ENCODE assay signal across 15 cellular contexts in the genomic region with DNA sequence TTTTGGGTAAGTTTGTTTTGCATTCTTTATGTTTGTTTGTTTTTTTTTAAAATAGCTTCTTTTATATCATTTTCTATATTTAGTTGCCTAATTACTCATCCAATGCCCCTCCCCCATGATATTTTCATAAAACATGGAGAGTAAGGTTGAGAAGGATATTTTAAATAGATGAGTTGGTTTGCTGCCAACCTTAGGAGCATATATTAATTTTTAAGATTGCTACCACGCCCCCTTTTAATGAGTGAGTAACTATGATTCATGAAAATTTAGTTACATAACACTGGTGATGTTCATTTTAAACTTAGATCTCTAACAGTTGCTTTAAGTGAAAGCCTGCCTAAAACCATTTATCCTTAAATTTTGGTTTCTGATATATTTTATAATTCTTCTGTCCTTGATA. TPM values are rescaled to one million over a fixed set of nuclear protein-coding genes. Genes with fewer than 3 reads are reported as not detected.
DNase-seq lines count a peak whose midpoint lies in the region; ATAC-seq and TF ChIP-seq lines count a peak whose summit lies in the region.
"Had no signal": no experiment of that assay in that cellular context is flagged by ENCODE, and none has a peak within 500 bp of the region (broad histone marks: within the 10 kb centered on the region; RNA-seq: fewer than 3 reads in every experiment).

No MANE protein-coding gene starts in this region.

- H3K4me1 Mint-ChIP-seq in activated CD8-positive, alpha-beta memory T cell treated with anti-CD3 and anti-CD28 coated beads, Interleukin-2, amount 10 ng/mL, durations not matched to agents 7 days and 5 days, result peaks cover 42% of the 10 kb centered on the region

- H3K27me3 Mint-ChIP-seq in activated CD8-positive, alpha-beta memory T cell treated with anti-CD3 and anti-CD28 coated beads, Interleukin-2, amount 10 ng/mL, durations not matched to agents 7 days and 5 days, result no peaks in the 10 kb centered on the region

- H3K4me3 ChIP-seq in PC-3 (ENCODE audit: low read length) (no peak overlapping the region), mammary epithelial cell (replicated peaks in 1 of 3; ENCODE audit: insufficient read depth in 1 of 3, low read depth in 2 of 3, low read length in 3 of 3) (no peak overlapping the region), sigmoid colon (no peak overlapping the region)
- H3K4me3 ChIP-seq: PC-9, upper lobe of left lung had no signal

- no peaks in the 10 kb centered on the region for H3K79me2 ChIP-seq in PC-3 (ENCODE audit: low read length)
- H3K79me2 ChIP-seq in mammary epithelial cell (ENCODE audit: insufficient read depth, low read length), result no peaks in the 10 kb centered on the region

- H3K9me3 ChIP-seq in PC-3 (ENCODE audit: low read length) (no peaks in the 10 kb centered on the region), mammary epithelial cell (replicated peaks; ENCODE audit: insufficient read depth, low read length) (no peaks in the 10 kb centered on the region), sigmoid colon (no peaks in the 10 kb centered on the region)
- H3K9me3 ChIP-seq: upper lobe of left lung had no signal

- peak overlapping the region; percentile 11 for H3K4me3 Mint-ChIP-seq in activated CD8-positive, alpha-beta memory T cell treated with anti-CD3 and anti-CD28 coated beads, Interleukin-2, amount 10 ng/mL, durations not matched to agents 7 days and 5 days

- no TSS peak for BruUV-seq in PC-3 (replicated peaks; lab: Mats Ljungman, UMichigan)
- no TSS peak for BruUV-seq in mammary epithelial cell (replicated peaks; lab: Mats Ljungman, UMichigan)

- TF ChIP-seq POLR2A in sigmoid colon (IDR thresholded peaks at IDR 0.05), result no peak

- no peak for ATAC-seq in activated CD8-positive, alpha-beta memory T cell treated with anti-CD3 and anti-CD28 coated beads, Interleukin-2, amount 10 ng/mL, durations not matched to agents 7 days and 5 days
- ATAC-seq in PC-3, result peak; percentile 65
- peak; percentile 52 for ATAC-seq in omental fat pad (ENCODE audit: low FRiP score)

- 7% methylated on average over 1 of the region's 1 CpG for WGBS in mammary epithelial cell (ENCODE audit: low coverage, missing lambda C conversion rate)
- 92 to 94% methylated on average over 1 of the region's 1 CpG for WGBS in sigmoid colon, 2 donors

- H3K4me1 ChIP-seq in PC-3 (ENCODE audit: insufficient read depth, low read length) (peaks cover 22% of the 10 kb centered on the region), mammary epithelial cell (ENCODE audit: insufficient read depth, low read length) (peaks cover 18% of the 10 kb centered on the region), sigmoid colon (no peaks in the 10 kb centered on the region)
- H3K4me1 ChIP-seq: upper lobe of left lung had no signal

- no peak overlapping the region for H3K4me2 ChIP-seq in PC-3 (ENCODE audit: low read length)
- no peak overlapping the region for H3K4me2 ChIP-seq in mammary epithelial cell (ENCODE audit: insufficient read depth, low read depth, low read length)
- H3K4me2 ChIP-seq: PC-9 had no signal

- no peaks in the 10 kb centered on the region for H3F3A ChIP-seq in PC-3 (ENCODE audit: low read length, unreplicated experiment)

- H4K20me1 ChIP-seq in PC-3 (ENCODE audit: low read length) (no peaks in the 10 kb centered on the region), mammary epithelial cell (ENCODE audit: insufficient read depth, low read length) (no peaks in the 10 kb centered on the region)

- H3K27ac ChIP-seq in PC-3 (ENCODE audit: low read length) (no peak overlapping the region), mammary epithelial cell (ENCODE audit: insufficient read depth, low read depth, low read length) (no peak overlapping the region), sigmoid colon (no peak overlapping the region)
- H3K27ac ChIP-seq: PC-9, upper lobe of left lung had no signal

- no peak for TF ChIP-seq EP300 in sigmoid colon (IDR thresholded peaks at IDR 0.05)

- H3K9me3 Mint-ChIP-seq in activated CD8-positive, alpha-beta memory T cell treated with anti-CD3 and anti-CD28 coated beads, Interleukin-2, amount 10 ng/mL, durations not matched to agents 7 days and 5 days (ENCODE audit: low read depth), result no peaks in the 10 kb centered on the region

- no peaks in the 10 kb centered on the region for H3K27me3 ChIP-seq in PC-3 (ENCODE audit: low read length)
- no peaks in the 10 kb centered on the region for H3K27me3 ChIP-seq in mammary epithelial cell (ENCODE audit: insufficient read depth, low read length)
- H3K27me3 ChIP-seq in sigmoid colon, result no peaks in the 10 kb centered on the region
- H3K27me3 ChIP-seq: upper lobe of left lung had no signal

- peaks cover 57% of the 10 kb centered on the region for H3K36me3 Mint-ChIP-seq in activated CD8-positive, alpha-beta memory T cell treated with anti-CD3 and anti-CD28 coated beads, Interleukin-2, amount 10 ng/mL, durations not matched to agents 7 days and 5 days

- H3K27ac Mint-ChIP-seq in activated CD8-positive, alpha-beta memory T cell treated with anti-CD3 and anti-CD28 coated beads, Interleukin-2, amount 10 ng/mL, durations not matched to agents 7 days and 5 days, result peak overlapping the region; percentile 80

- no peaks in the 10 kb centered on the region for H3K9me2 ChIP-seq in PC-3 (replicated peaks; ENCODE audit: low read length)

- H3K36me3 ChIP-seq in PC-3 (ENCODE audit: low read depth, low read length) (peaks cover 28% of the 10 kb centered on the region; the same call in 1 of the 2 replicates), mammary epithelial cell (ENCODE audit: insufficient read depth, low read length) (peaks cover 20% of the 10 kb centered on the region), sigmoid colon (peaks cover 21 to 97% (median 43%) of the 10 kb centered on the region in 4 donors)

- H3K9ac ChIP-seq in PC-3 (ENCODE audit: low read length), result no peak overlapping the region
- H3K9ac ChIP-seq in mammary epithelial cell (ENCODE audit: insufficient read depth, low read length), result no peak overlapping the region

- no peak for DNase-seq in activated CD8-positive, alpha-beta memory T cell treated with anti-CD3 and anti-CD28 coated beads, Interleukin-2, amount 10 ng/mL, durations not matched to agents 7 days and 5 days
- DNase-seq in activated CD8-positive, alpha-beta memory T cell treated with anti-CD3 and anti-CD28 coated beads for 24 hours, result no peak
- DNase-seq in PC-3, result peak; percentile 57
- peak; percentile 24 for DNase-seq in mammary epithelial cell
- no peak for DNase-seq in omental fat pad (ENCODE audit: low spot score)
- no peak for DNase-seq in NCI-H69 (lab: John Stamatoyannopoulos, UW)
- no peak for DNase-seq in DMS114 treated with DMSO at 0.1 percent for 48 hours (lab: John Stamatoyannopoulos, UW; ENCODE audit: unreplicated experiment)
- no peak for DNase-seq in sigmoid colon
- DNase-seq: ACHN, amygdala, NCI-H1092 treated with DMSO at 0.1 percent for 48 hours, NCI-H226, PC-9, posterior cingulate gyrus, upper lobe of left lung had no signal

- in situ Hi-C loops in mammary epithelial cell (cut with MboI; ENCODE audit: low sequenced_read_pairs in 2 of 2), result no loop called here

- TF ChIP-seq CTCF in PC-3 (conservative IDR thresholded peaks at IDR 0.05; ENCODE audit: low read depth, low read length), result no peak
- no peak for TF ChIP-seq CTCF in mammary epithelial cell (conservative IDR thresholded peaks at IDR 0.05 in 1 of 2, IDR thresholded peaks at IDR 0.05 in 1 of 2; ENCODE audit: extremely low read depth in 1 of 2, insufficient read depth in 1 of 2, low read depth in 1 of 2, low read length in 2 of 2)
- TF ChIP-seq CTCF in omental fat pad (IDR thresholded peaks at IDR 0.05), result no peak
- no peak for TF ChIP-seq CTCF in sigmoid colon (IDR thresholded peaks at IDR 0.05)

- CTCF ChIA-PET in activated CD8-positive, alpha-beta memory T cell treated with anti-CD3 and anti-CD28 coated beads, Interleukin-2, amount 10 ng/mL, durations not matched to agents 7 days and 5 days (lab: Charles Lee), result interaction anchor here (0.6 kb wide), 1 partner anchor 14 kb away, joined by 3 read pairs; no protein-coding TSS in a partner anchor
- CTCF ChIA-PET in PC-3 (lab: Charles Lee), result no interaction called here
- CTCF ChIA-PET in mammary epithelial cell (lab: Charles Lee; ENCODE audit: low non-redundant PET), result no interaction called here

- no peak overlapping the region for H2AFZ ChIP-seq in PC-3 (ENCODE audit: low read length)
- H2AFZ ChIP-seq in mammary epithelial cell (ENCODE audit: low read depth, low read length), result no peak overlapping the region
- H2AFZ ChIP-seq: PC-9 had no signal

- dilution Hi-C loops in mammary epithelial cell (cut with HindIII; ENCODE audit: low sequenced_read_pairs), result no loop called here

- POLR2A ChIA-PET in PC-3 (lab: Charles Lee; ENCODE audit: unreplicated experiment), result no interaction called here

- intact Hi-C loops in PC-3 (cut with micrococcal nuclease) (no loop called here), mammary epithelial cell (cut with micrococcal nuclease) (no loop called here), sigmoid colon (cut with DNase I) (no loop called here)

RNA-seq across cellular contexts. Expression of gene TMEM50A, which starts 18.7 kb away (rescaled TPM):
- total RNA-seq in activated CD8-positive, alpha-beta memory T cell treated with anti-CD3 and anti-CD28 coated beads, Interleukin-2, amount 10 ng/mL, durations not matched to agents 7 days and 5 days, result 100 to 1,000 TPM; 130 to 162 TPM
- total RNA-seq in PC-3 (2014; rRNA removed), result 70.2 and 90.5 TPM in 2 replicates
- 100 to 1,000 TPM in 1 of 2 donors, 10 to 100 TPM in 1; 94.1 to 102 TPM for total RNA-seq in mammary epithelial cell
- 60.7 TPM for polyA plus RNA-seq in mammary epithelial cell
- polyA minus RNA-seq in mammary epithelial cell, result 72.8 TPM
- total RNA-seq in omental fat pad, result 100 to 1,000 TPM in 1 of 4 donors, 10 to 100 TPM in 3; 81.1 to 130 (median 96.6) TPM
- 100 to 1,000 TPM in 3 of 4 donors, 10 to 100 TPM in 1; 55.0 to 153 (median 112) TPM for total RNA-seq in sigmoid colon
- 10 to 100 TPM; 38.1 to 60.7 (median 38.4) TPM for polyA plus RNA-seq in sigmoid colon

Comparison
In these comparisons a context has a peak if more than half of its experiments do, and no peak if none do; other contexts are left out.
1. DNase-seq: peak in PC-3 (single experiment) and mammary epithelial cell (single experiment); none in activated CD8-positive, alpha-beta memory T cell treated with anti-CD3 and anti-CD28 coated beads, Interleukin-2, amount 10 ng/mL, durations not matched to agents 7 days and 5 days (single experiment), activated CD8-positive, alpha-beta memory T cell treated with anti-CD3 and anti-CD28 coated beads for 24 hours (single experiment), omental fat pad (single experiment), NCI-H69 (single experiment), DMS114 treated with DMSO at 0.1 percent for 48 hours (single experiment) and sigmoid colon (single experiment).